In the genomic region with DNA sequence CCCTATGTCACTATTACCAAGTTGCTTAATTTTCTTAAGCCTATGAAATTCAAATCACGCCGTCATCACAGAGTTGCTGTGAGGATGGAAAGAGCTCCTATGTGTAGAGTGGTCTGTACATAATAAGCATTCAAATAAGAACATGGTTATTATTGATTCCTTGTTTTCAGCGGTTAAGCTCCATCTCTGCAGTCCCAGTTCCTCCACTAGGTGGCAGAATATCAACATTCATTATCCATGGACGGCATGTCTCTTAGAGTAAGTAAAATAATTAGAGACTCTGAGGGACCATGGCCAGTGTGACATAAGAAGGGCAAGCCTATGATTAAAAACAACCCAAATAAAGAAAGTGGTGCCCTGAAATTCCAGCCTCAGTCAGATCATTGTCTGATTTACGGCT, we compare ENCODE assay signal across 7 cellular contexts.
DNase-seq lines count a peak whose midpoint lies in the region; ATAC-seq, FAIRE-seq and TF ChIP-seq lines count a peak whose summit lies in the region.

No MANE protein-coding gene starts in this region.

- no peak overlapping the region for H3K4me3 ChIP-seq in K562

- H3K27me3 ChIP-seq in K562 (ENCODE audit: control insufficient read depth in 2 of 2, insufficient read depth in 2 of 2, low read length in 2 of 2): no peaks in the 10 kb centered on the region

- H4K20me1 ChIP-seq in K562 (replicated peaks; ENCODE audit: control insufficient read depth, insufficient read depth, low read length): no peaks in the 10 kb centered on the region

- no peak overlapping the region for H3K4me2 ChIP-seq in K562 (ENCODE audit: insufficient read depth, low read length)

- WGBS in K562 (ENCODE audit: insufficient coverage, low coverage, missing lambda C conversion rate): 0% methylated on average over 5 of the region's 5 CpGs

- TF ChIP-seq RAD21 in K562 (CRISPR knock-in tag; conservative IDR thresholded peaks at IDR 0.05 in 1 of 2, IDR thresholded peaks at IDR 0.05 in 1 of 2): peak in 1 of 2 experiments; percentile 66; a peak in 3 of 4 replicates

- CTCF ChIA-PET in K562 (lab: Yijun Ruan, JAX; ENCODE audit: low intra/inter-chr PET ratio): interaction anchor here (0.6 kb wide), 1 partner anchor 969 kb away, joined by 3 read pairs; no protein-coding TSS in a partner anchor

- peak; percentile 40 to 68 (median 57); a peak in 5 of 6 replicates for TF ChIP-seq CTCF in K562 (IDR thresholded peaks at IDR 0.05 in 2 of 3, conservative IDR thresholded peaks at IDR 0.05 in 1 of 3; ENCODE audit: insufficient read depth in 2 of 3, low read depth in 1 of 3, low read length in 3 of 3)

- no peaks in the 10 kb centered on the region for H3K4me1 ChIP-seq in K562 (replicated peaks in 1 of 2; ENCODE audit: control insufficient read depth in 2 of 2, insufficient read depth in 2 of 2, low read length in 2 of 2)

- no peak for TF ChIP-seq EP300 in K562 (IDR thresholded peaks at IDR 0.05; ENCODE audit: low read length)

- no TSS peak for BruUV-seq in K562 (replicated peaks; lab: Mats Ljungman, UMichigan)

- no peak overlapping the region for H3K27ac ChIP-seq in K562 (ENCODE audit: extremely low read depth, low read depth, low read length)

- H3K9ac ChIP-seq in K562 (ENCODE audit: insufficient read depth in 1 of 2, low read depth in 2 of 2, low read length in 2 of 2): no peak overlapping the region

- H3K36me3 ChIP-seq in K562 (ENCODE audit: control insufficient read depth, insufficient read depth, low read length): no peaks in the 10 kb centered on the region

- H3K9me1 ChIP-seq in K562 (ENCODE audit: control insufficient read depth, insufficient read depth, low read length): no peaks in the 10 kb centered on the region

- intact Hi-C loops in K562 (cut with micrococcal nuclease): loop anchor here (1.0 kb wide), 1 partner anchor 349 kb away; no protein-coding TSS in a partner anchor

- POLR2A ChIA-PET in K562 (lab: Yijun Ruan, JAX): no interaction called here

- in situ Hi-C loops in K562 (cut with MboI): no loop called here

- peak; percentile 77 for ATAC-seq in K562

- H3K79me2 ChIP-seq in K562 (ENCODE audit: control insufficient read depth, insufficient read depth, low read length): no peaks in the 10 kb centered on the region

- no peak for TF ChIP-seq POLR2A in K562 (conservative IDR thresholded peaks at IDR 0.05)

- no peak overlapping the region for H2AFZ ChIP-seq in K562 (ENCODE audit: low read depth, low read length)

- FAIRE-seq in K562 (lab: Jason Lieb, UNC) (no peak), islet of Langerhans (lab: Jason Lieb, UNC) (peak; percentile 98)

- DNase-seq in GM03348 (ENCODE audit: low spot score): peak; percentile 51
- DNase-seq in HK-2 (ENCODE audit: unreplicated experiment): peak; percentile 13
- DNase-seq in NCI-H748 treated with DMSO at 0.1 percent for 48 hours (lab: John Stamatoyannopoulos, UW): peak; percentile 64
- peak; percentile 33 to 43 (median 37) for DNase-seq in K562 (ENCODE audit: extremely low read depth in 1 of 4, low spot score in 3 of 4)
- peak in 2 of 3 donors; percentile 1 to 21 for DNase-seq in stimulated activated CD4-positive, alpha-beta T cell treated with anti-CD3 and anti-CD28 coated beads, TNF-alpha, amount 100 ng/mL, for 48 hours (ENCODE audit: low read depth in 3 of 3)
- DNase-seq in middle frontal gyrus (ENCODE audit: extremely low spot score, low spot score): no peak

- H3K9me3 ChIP-seq in K562 (replicated peaks; ENCODE audit: control insufficient read depth, insufficient read depth, low read depth, low read length): no peaks in the 10 kb centered on the region

TF ChIP-seq in K562, 482 proteins besides CTCF, POLR2A, EP300 and RAD21 (continues in another document):
- TF ChIP-seq, protein P1, sequence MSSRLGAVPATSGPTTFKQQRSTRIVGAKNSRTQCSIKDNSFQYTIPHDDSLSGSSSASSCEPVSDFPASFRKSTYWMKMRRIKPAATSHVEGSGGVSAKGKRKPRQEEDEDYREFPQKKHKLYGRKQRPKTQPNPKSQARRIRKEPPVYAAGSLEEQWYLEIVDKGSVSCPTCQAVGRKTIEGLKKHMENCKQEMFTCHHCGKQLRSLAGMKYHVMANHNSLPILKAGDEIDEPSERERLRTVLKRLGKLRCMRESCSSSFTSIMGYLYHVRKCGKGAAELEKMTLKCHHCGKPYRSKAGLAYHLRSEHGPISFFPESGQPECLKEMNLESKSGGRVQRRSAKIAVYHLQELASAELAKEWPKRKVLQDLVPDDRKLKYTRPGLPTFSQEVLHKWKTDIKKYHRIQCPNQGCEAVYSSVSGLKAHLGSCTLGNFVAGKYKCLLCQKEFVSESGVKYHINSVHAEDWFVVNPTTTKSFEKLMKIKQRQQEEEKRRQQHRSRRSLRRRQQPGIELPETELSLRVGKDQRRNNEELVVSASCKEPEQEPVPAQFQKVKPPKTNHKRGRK (tag; IDR thresholded peaks at IDR 0.05): no peak
- TF ChIP-seq SRSF3 (IDR thresholded peaks at IDR 0.05; ENCODE audit: insufficient read depth, low read length): no peak
- TF ChIP-seq, protein P2, sequence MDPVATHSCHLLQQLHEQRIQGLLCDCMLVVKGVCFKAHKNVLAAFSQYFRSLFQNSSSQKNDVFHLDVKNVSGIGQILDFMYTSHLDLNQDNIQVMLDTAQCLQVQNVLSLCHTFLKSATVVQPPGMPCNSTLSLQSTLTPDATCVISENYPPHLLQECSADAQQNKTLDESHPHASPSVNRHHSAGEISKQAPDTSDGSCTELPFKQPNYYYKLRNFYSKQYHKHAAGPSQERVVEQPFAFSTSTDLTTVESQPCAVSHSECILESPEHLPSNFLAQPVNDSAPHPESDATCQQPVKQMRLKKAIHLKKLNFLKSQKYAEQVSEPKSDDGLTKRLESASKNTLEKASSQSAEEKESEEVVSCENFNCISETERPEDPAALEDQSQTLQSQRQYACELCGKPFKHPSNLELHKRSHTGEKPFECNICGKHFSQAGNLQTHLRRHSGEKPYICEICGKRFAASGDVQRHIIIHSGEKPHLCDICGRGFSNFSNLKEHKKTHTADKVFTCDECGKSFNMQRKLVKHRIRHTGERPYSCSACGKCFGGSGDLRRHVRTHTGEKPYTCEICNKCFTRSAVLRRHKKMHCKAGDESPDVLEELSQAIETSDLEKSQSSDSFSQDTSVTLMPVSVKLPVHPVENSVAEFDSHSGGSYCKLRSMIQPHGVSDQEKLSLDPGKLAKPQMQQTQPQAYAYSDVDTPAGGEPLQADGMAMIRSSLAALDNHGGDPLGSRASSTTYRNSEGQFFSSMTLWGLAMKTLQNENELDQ (CRISPR knock-in tag; IDR thresholded peaks at IDR 0.05; ENCODE audit: borderline replicate concordance): no peak
- TF ChIP-seq, protein P3, sequence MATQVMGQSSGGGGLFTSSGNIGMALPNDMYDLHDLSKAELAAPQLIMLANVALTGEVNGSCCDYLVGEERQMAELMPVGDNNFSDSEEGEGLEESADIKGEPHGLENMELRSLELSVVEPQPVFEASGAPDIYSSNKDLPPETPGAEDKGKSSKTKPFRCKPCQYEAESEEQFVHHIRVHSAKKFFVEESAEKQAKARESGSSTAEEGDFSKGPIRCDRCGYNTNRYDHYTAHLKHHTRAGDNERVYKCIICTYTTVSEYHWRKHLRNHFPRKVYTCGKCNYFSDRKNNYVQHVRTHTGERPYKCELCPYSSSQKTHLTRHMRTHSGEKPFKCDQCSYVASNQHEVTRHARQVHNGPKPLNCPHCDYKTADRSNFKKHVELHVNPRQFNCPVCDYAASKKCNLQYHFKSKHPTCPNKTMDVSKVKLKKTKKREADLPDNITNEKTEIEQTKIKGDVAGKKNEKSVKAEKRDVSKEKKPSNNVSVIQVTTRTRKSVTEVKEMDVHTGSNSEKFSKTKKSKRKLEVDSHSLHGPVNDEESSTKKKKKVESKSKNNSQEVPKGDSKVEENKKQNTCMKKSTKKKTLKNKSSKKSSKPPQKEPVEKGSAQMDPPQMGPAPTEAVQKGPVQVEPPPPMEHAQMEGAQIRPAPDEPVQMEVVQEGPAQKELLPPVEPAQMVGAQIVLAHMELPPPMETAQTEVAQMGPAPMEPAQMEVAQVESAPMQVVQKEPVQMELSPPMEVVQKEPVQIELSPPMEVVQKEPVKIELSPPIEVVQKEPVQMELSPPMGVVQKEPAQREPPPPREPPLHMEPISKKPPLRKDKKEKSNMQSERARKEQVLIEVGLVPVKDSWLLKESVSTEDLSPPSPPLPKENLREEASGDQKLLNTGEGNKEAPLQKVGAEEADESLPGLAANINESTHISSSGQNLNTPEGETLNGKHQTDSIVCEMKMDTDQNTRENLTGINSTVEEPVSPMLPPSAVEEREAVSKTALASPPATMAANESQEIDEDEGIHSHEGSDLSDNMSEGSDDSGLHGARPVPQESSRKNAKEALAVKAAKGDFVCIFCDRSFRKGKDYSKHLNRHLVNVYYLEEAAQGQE (CRISPR knock-in tag; IDR thresholded peaks at IDR 0.05; ENCODE audit: low read depth): no peak
- no peak for TF ChIP-seq NCOA6 (IDR thresholded peaks at IDR 0.05)
- TF ChIP-seq, protein P4, sequence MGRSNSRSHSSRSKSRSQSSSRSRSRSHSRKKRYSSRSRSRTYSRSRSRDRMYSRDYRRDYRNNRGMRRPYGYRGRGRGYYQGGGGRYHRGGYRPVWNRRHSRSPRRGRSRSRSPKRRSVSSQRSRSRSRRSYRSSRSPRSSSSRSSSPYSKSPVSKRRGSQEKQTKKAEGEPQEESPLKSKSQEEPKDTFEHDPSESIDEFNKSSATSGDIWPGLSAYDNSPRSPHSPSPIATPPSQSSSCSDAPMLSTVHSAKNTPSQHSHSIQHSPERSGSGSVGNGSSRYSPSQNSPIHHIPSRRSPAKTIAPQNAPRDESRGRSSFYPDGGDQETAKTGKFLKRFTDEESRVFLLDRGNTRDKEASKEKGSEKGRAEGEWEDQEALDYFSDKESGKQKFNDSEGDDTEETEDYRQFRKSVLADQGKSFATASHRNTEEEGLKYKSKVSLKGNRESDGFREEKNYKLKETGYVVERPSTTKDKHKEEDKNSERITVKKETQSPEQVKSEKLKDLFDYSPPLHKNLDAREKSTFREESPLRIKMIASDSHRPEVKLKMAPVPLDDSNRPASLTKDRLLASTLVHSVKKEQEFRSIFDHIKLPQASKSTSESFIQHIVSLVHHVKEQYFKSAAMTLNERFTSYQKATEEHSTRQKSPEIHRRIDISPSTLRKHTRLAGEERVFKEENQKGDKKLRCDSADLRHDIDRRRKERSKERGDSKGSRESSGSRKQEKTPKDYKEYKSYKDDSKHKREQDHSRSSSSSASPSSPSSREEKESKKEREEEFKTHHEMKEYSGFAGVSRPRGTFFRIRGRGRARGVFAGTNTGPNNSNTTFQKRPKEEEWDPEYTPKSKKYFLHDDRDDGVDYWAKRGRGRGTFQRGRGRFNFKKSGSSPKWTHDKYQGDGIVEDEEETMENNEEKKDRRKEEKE (IDR thresholded peaks at IDR 0.05; ENCODE audit: borderline replicate concordance in 1 of 2, control insufficient read depth in 1 of 2, low read depth in 2 of 2, low read length in 1 of 2): no peak
- no peak for TF ChIP-seq ZNF197 (CRISPR knock-in tag; IDR thresholded peaks at IDR 0.05; ENCODE audit: low read depth)
- no peak for TF ChIP-seq ZNF175 (CRISPR knock-in tag; IDR thresholded peaks at IDR 0.05; ENCODE audit: low read depth)
- no peak for TF ChIP-seq NEUROD1 (IDR thresholded peaks at IDR 0.05; ENCODE audit: borderline replicate concordance, low read depth, low read length, partially characterized antibody)
